Comparison of ENCODE assay signal across 18 cellular contexts in genomic region chr2:120992791-120993555, GRCh38.
"Had no signal": no experiment of that assay in that cellular context is flagged by ENCODE, and none has a peak within 500 bp of the region (broad histone marks: within the 10 kb centered on the region; RNA-seq: fewer than 3 reads in every experiment).

No MANE protein-coding gene starts in this region.

- H3K27ac ChIP-seq: heart left ventricle, ovary, tibial nerve had no signal

- DNase-seq: activated gamma-delta T cell; activated T-cell treated with anti-CD3 and anti-CD28 coated beads, Interleukin-2, amount 50 U/mL, for 4 hours; amniotic stem cell; caudate nucleus; cortex of kidney; effector CD8-positive, alpha-beta T cell; heart left ventricle; immature natural killer cell; midbrain; ovary; SK-N-SH; stimulated activated CD4-positive, alpha-beta T cell treated with anti-CD3 and anti-CD28 coated beads, Interleukin-4, amount 100 ng/mL, for 1 hour; stimulated activated naive B cell treated with anti-CD40 and anti-IgM and Interleukin-4, amounts not matched to agents 10 μg/mL and 1 μg/mL and 100 μg/mL, for 72 hours; T-helper 1 cell; T1000 had no signal

- H3K4me1 ChIP-seq: heart left ventricle, tibial nerve had no signal

- H3K4me3 ChIP-seq: heart left ventricle, lung, ovary, tibial nerve had no signal

- H3K27me3 ChIP-seq: heart left ventricle, ovary, tibial nerve had no signal

- ATAC-seq: activated CD4-positive, CD25-positive, alpha-beta regulatory T cell treated with anti-CD3 and anti-CD28 coated beads, Interleukin-2, amount 50 U/mL, for 24 hours; activated T-cell treated with anti-CD3 and anti-CD28 coated beads, Interleukin-2, amount 50 U/mL, for 4 hours; heart left ventricle; stimulated activated naive B cell treated with anti-CD40 and anti-IgM and Interleukin-4, amounts not matched to agents 10 μg/mL and 1 μg/mL and 100 μg/mL, for 72 hours had no signal

- H3K36me3 ChIP-seq: ovary had no signal

- H3K9me3 ChIP-seq: heart left ventricle, ovary, SK-N-SH, tibial nerve had no signal
